In the genomic region with DNA sequence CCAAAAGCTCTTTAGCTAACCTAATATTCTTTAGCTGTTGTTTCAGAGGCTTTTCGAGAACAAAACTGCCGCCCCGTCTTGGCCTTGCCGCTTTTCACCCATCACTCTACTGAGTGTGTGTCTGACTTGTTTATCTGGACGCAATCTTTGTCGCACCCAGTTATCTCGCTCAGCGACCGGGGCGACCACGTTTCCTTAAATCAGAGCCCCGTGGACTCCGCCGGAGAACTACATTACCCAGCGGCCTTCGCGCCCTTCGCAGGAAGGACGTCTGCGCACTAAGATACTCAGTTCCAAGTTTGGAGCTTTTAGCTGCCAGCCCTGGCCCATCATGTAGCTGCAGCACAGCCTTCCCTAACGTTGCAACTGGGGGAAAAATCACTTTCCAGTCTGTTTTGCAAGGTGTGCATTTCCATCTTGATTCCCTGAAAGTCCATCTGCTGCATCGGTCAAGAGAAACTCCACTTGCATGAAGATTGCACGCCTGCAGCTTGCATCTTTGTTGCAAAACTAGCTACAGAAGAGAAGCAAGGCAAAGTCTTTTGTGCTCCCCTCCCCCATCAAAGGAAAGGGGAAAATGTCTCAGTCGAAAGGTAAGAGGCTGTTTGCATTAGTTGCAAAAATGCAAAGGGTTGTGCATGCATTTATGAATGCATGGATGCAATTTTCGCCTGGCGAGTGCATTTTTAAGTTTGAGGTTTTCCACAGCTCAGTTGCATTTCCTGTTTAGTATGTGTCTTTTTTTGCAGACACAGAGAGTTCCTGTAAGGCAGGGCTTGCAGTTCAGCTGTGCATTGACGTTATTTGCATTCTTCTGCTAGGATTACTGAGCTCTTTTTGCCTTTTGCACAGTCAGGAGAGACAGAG, we compare ENCODE assay signal across 1 cellular context.
A peak's percentile ranks its signal among the peaks of the same experiment; 100 is the strongest.
TF ChIP-seq lines count a peak whose summit lies in the region.

A gene (plus strand): TSS at position 290 of the 867 bp plus-strand sequence. CDS start 288 bp downstream, at position 578.

TF ChIP-seq in HepG2, 621 proteins besides CTCF, POLR2A, EP300 and RAD21 (continued from another document and continues in another):
- TF ChIP-seq, protein P1, sequence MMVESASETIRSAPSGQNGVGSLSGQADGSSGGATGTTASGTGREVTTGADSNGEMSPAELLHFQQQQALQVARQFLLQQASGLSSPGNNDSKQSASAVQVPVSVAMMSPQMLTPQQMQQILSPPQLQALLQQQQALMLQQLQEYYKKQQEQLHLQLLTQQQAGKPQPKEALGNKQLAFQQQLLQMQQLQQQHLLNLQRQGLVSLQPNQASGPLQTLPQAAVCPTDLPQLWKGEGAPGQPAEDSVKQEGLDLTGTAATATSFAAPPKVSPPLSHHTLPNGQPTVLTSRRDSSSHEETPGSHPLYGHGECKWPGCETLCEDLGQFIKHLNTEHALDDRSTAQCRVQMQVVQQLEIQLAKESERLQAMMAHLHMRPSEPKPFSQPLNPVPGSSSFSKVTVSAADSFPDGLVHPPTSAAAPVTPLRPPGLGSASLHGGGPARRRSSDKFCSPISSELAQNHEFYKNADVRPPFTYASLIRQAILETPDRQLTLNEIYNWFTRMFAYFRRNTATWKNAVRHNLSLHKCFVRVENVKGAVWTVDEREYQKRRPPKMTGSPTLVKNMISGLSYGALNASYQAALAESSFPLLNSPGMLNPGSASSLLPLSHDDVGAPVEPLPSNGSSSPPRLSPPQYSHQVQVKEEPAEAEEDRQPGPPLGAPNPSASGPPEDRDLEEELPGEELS (CRISPR knock-in tag; IDR thresholded peaks at IDR 0.05) = peak; percentile 45; the same call in 1 of the 2 replicates
- TF ChIP-seq NKX3-1 (CRISPR knock-in tag; IDR thresholded peaks at IDR 0.05) = no peak
- TF ChIP-seq RXRB (CRISPR knock-in tag; IDR thresholded peaks at IDR 0.05; ENCODE audit: borderline replicate concordance) = peak; percentile 5; the same call in 1 of the 2 replicates
- no peak for TF ChIP-seq ZNF746 (CRISPR knock-in tag; IDR thresholded peaks at IDR 0.05)
- peak; percentile 47 for TF ChIP-seq MED8 (CRISPR knock-in tag; IDR thresholded peaks at IDR 0.05; ENCODE audit: insufficient replicate concordance)
- TF ChIP-seq PRMT3 (CRISPR knock-in tag; IDR thresholded peaks at IDR 0.05; ENCODE audit: borderline replicate concordance, low read depth) = no peak
- TF ChIP-seq, protein P2, sequence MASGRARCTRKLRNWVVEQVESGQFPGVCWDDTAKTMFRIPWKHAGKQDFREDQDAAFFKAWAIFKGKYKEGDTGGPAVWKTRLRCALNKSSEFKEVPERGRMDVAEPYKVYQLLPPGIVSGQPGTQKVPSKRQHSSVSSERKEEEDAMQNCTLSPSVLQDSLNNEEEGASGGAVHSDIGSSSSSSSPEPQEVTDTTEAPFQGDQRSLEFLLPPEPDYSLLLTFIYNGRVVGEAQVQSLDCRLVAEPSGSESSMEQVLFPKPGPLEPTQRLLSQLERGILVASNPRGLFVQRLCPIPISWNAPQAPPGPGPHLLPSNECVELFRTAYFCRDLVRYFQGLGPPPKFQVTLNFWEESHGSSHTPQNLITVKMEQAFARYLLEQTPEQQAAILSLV (CRISPR knock-in tag; IDR thresholded peaks at IDR 0.05; ENCODE audit: borderline replicate concordance) = no peak; the same call in 1 of the 2 replicates
- TF ChIP-seq MED13 (CRISPR knock-in tag; IDR thresholded peaks at IDR 0.05) = no peak
- no peak for TF ChIP-seq ZFP1 (CRISPR knock-in tag; IDR thresholded peaks at IDR 0.05)
- TF ChIP-seq EHMT2 (IDR thresholded peaks at IDR 0.05; ENCODE audit: borderline replicate concordance, low read depth, low read length) = no peak
- TF ChIP-seq YY1 (IDR thresholded peaks at IDR 0.05; ENCODE audit: insufficient read depth, insufficient replicate concordance, low read depth, low read length) = peak; percentile 56
- TF ChIP-seq, protein P3, sequence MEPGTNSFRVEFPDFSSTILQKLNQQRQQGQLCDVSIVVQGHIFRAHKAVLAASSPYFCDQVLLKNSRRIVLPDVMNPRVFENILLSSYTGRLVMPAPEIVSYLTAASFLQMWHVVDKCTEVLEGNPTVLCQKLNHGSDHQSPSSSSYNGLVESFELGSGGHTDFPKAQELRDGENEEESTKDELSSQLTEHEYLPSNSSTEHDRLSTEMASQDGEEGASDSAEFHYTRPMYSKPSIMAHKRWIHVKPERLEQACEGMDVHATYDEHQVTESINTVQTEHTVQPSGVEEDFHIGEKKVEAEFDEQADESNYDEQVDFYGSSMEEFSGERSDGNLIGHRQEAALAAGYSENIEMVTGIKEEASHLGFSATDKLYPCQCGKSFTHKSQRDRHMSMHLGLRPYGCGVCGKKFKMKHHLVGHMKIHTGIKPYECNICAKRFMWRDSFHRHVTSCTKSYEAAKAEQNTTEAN (CRISPR knock-in tag; conservative IDR thresholded peaks at IDR 0.05) = no peak
- no peak; the same call in 1 of the 2 replicates for TF ChIP-seq ZNF557 (CRISPR knock-in tag; IDR thresholded peaks at IDR 0.05)
- TF ChIP-seq MYNN (CRISPR knock-in tag; IDR thresholded peaks at IDR 0.05; ENCODE audit: low read depth) = 0 out of 2 replicates have a peak, but pooled peaks have one; percentile 33
- no peak for TF ChIP-seq HOXA9 (CRISPR knock-in tag; IDR thresholded peaks at IDR 0.05; ENCODE audit: borderline replicate concordance)
- TF ChIP-seq, protein P4, sequence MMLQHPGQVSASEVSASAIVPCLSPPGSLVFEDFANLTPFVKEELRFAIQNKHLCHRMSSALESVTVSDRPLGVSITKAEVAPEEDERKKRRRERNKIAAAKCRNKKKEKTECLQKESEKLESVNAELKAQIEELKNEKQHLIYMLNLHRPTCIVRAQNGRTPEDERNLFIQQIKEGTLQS (CRISPR knock-in tag; IDR thresholded peaks at IDR 0.05) = no peak
- no peak for TF ChIP-seq ZNF121 (CRISPR knock-in tag; IDR thresholded peaks at IDR 0.05)
- TF ChIP-seq TCF7 (IDR thresholded peaks at IDR 0.05; ENCODE audit: low read depth) = no peak
- TF ChIP-seq, protein P5, sequence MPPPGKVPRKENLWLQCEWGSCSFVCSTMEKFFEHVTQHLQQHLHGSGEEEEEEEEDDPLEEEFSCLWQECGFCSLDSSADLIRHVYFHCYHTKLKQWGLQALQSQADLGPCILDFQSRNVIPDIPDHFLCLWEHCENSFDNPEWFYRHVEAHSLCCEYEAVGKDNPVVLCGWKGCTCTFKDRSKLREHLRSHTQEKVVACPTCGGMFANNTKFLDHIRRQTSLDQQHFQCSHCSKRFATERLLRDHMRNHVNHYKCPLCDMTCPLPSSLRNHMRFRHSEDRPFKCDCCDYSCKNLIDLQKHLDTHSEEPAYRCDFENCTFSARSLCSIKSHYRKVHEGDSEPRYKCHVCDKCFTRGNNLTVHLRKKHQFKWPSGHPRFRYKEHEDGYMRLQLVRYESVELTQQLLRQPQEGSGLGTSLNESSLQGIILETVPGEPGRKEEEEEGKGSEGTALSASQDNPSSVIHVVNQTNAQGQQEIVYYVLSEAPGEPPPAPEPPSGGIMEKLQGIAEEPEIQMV (CRISPR knock-in tag; IDR thresholded peaks at IDR 0.05; ENCODE audit: low read depth) = peak; percentile 78
- no peak; the same call in 1 of the 2 replicates for TF ChIP-seq NFKBIZ (CRISPR knock-in tag; IDR thresholded peaks at IDR 0.05)
- TF ChIP-seq, protein P6, sequence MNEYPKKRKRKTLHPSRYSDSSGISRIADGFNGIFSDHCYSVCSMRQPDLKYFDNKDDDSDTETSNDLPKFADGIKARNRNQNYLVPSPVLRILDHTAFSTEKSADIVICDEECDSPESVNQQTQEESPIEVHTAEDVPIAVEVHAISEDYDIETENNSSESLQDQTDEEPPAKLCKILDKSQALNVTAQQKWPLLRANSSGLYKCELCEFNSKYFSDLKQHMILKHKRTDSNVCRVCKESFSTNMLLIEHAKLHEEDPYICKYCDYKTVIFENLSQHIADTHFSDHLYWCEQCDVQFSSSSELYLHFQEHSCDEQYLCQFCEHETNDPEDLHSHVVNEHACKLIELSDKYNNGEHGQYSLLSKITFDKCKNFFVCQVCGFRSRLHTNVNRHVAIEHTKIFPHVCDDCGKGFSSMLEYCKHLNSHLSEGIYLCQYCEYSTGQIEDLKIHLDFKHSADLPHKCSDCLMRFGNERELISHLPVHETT (CRISPR knock-in tag; conservative IDR thresholded peaks at IDR 0.05) = no peak
- no peak for TF ChIP-seq ZNF839 (CRISPR knock-in tag; IDR thresholded peaks at IDR 0.05; ENCODE audit: borderline replicate concordance)
- TF ChIP-seq, protein P7, sequence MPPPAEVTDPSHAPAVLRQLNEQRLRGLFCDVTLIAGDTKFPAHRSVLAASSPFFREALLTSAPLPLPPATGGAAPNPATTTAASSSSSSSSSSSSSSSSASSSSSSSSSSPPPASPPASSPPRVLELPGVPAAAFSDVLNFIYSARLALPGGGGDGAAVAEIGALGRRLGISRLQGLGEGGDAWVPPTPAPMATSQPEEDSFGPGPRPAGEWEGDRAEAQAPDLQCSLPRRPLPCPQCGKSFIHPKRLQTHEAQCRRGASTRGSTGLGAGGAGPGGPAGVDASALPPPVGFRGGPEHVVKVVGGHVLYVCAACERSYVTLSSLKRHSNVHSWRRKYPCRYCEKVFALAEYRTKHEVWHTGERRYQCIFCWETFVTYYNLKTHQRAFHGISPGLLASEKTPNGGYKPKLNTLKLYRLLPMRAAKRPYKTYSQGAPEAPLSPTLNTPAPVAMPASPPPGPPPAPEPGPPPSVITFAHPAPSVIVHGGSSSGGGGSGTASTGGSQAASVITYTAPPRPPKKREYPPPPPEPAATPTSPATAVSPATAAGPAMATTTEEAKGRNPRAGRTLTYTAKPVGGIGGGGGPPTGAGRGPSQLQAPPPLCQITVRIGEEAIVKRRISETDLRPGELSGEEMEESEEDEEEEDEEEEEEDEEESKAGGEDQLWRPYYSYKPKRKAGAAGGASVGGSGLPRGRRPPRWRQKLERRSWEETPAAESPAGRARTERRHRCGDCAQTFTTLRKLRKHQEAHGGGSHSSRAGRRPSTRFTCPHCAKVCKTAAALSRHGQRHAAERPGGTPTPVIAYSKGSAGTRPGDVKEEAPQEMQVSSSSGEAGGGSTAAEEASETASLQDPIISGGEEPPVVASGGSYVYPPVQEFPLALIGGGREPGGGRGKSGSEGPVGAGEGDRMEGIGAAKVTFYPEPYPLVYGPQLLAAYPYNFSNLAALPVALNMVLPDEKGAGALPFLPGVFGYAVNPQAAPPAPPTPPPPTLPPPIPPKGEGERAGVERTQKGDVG (CRISPR knock-in tag; IDR thresholded peaks at IDR 0.05; ENCODE audit: borderline replicate concordance) = peak; percentile 79; the same call in 1 of the 2 replicates
- TF ChIP-seq, protein P8, sequence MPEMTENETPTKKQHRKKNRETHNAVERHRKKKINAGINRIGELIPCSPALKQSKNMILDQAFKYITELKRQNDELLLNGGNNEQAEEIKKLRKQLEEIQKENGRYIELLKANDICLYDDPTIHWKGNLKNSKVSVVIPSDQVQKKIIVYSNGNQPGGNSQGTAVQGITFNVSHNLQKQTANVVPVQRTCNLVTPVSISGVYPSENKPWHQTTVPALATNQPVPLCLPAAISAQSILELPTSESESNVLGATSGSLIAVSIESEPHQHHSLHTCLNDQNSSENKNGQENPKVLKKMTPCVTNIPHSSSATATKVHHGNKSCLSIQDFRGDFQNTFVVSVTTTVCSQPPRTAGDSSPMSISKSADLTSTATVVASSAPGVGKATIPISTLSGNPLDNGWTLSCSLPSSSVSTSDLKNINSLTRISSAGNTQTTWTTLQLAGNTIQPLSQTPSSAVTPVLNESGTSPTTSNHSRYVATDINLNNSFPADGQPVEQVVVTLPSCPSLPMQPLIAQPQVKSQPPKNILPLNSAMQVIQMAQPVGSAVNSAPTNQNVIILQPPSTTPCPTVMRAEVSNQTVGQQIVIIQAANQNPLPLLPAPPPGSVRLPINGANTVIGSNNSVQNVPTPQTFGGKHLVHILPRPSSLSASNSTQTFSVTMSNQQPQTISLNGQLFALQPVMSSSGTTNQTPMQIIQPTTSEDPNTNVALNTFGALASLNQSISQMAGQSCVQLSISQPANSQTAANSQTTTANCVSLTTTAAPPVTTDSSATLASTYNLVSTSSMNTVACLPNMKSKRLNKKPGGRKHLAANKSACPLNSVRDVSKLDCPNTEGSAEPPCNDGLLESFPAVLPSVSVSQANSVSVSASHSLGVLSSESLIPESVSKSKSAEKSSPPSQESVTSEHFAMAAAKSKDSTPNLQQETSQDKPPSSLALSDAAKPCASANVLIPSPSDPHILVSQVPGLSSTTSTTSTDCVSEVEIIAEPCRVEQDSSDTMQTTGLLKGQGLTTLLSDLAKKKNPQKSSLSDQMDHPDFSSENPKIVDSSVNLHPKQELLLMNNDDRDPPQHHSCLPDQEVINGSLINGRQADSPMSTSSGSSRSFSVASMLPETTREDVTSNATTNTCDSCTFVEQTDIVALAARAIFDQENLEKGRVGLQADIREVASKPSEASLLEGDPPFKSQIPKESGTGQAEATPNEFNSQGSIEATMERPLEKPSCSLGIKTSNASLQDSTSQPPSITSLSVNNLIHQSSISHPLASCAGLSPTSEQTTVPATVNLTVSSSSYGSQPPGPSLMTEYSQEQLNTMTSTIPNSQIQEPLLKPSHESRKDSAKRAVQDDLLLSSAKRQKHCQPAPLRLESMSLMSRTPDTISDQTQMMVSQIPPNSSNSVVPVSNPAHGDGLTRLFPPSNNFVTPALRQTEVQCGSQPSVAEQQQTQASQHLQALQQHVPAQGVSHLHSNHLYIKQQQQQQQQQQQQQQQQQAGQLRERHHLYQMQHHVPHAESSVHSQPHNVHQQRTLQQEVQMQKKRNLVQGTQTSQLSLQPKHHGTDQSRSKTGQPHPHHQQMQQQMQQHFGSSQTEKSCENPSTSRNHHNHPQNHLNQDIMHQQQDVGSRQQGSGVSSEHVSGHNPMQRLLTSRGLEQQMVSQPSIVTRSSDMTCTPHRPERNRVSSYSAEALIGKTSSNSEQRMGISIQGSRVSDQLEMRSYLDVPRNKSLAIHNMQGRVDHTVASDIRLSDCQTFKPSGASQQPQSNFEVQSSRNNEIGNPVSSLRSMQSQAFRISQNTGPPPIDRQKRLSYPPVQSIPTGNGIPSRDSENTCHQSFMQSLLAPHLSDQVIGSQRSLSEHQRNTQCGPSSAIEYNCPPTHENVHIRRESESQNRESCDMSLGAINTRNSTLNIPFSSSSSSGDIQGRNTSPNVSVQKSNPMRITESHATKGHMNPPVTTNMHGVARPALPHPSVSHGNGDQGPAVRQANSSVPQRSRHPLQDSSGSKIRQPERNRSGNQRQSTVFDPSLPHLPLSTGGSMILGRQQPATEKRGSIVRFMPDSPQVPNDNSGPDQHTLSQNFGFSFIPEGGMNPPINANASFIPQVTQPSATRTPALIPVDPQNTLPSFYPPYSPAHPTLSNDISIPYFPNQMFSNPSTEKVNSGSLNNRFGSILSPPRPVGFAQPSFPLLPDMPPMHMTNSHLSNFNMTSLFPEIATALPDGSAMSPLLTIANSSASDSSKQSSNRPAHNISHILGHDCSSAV (CRISPR knock-in tag; IDR thresholded peaks at IDR 0.05; ENCODE audit: borderline replicate concordance) = no peak
- no peak for TF ChIP-seq ZNF232 (CRISPR knock-in tag; IDR thresholded peaks at IDR 0.05; ENCODE audit: borderline replicate concordance)
- TF ChIP-seq, protein P9, sequence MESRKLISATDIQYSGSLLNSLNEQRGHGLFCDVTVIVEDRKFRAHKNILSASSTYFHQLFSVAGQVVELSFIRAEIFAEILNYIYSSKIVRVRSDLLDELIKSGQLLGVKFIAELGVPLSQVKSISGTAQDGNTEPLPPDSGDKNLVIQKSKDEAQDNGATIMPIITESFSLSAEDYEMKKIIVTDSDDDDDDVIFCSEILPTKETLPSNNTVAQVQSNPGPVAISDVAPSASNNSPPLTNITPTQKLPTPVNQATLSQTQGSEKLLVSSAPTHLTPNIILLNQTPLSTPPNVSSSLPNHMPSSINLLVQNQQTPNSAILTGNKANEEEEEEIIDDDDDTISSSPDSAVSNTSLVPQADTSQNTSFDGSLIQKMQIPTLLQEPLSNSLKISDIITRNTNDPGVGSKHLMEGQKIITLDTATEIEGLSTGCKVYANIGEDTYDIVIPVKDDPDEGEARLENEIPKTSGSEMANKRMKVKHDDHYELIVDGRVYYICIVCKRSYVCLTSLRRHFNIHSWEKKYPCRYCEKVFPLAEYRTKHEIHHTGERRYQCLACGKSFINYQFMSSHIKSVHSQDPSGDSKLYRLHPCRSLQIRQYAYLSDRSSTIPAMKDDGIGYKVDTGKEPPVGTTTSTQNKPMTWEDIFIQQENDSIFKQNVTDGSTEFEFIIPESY (CRISPR knock-in tag; IDR thresholded peaks at IDR 0.05) = no peak
